ENCODE assay signal across 8 cellular contexts in the genomic region with DNA sequence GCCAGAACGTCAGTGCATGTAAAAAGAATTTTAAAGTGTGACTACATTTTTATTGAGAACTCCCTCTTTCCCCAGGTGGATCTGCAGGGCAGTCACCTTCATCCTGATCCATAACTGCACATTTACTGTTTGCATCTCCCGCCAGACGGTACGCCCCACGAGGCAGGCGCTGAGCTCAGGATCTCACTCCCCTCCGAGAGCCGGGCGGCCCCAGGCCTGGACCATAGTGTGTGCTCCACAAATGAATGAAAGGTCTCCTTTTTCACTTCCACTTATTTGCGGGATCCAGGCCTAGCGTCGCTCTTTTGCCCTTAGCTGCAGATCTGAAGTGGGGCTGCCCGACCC. TPM values are rescaled to one million over a fixed set of nuclear protein-coding genes. Genes with fewer than 3 reads are reported as not detected.
A peak's percentile ranks its signal among the peaks of the same experiment; 100 is the strongest.
DNase-seq lines count a peak whose midpoint lies in the region; ATAC-seq and TF ChIP-seq lines count a peak whose summit lies in the region.

No MANE protein-coding gene starts in this region.

- intact Hi-C loops in Calu3 (cut with micrococcal nuclease; ENCODE audit: unreplicated experiment) (no loop called here), lower leg skin (cut with DNase I; ENCODE audit: low total_unique reads) (no loop called here)

- H3K27me3 Mint-ChIP-seq in Calu3 (ENCODE audit: unreplicated experiment): no peaks in the 10 kb centered on the region
- H3K27me3 Mint-ChIP-seq in stimulated activated naive CD8-positive, alpha-beta T cell treated with anti-CD3 and anti-CD28 coated beads, Interleukin-15, amount 100 ng/mL, for 72 hours: no peaks in the 10 kb centered on the region

- H3K27ac Mint-ChIP-seq in Calu3 (ENCODE audit: unreplicated experiment): peak overlapping the region; percentile 94
- H3K27ac Mint-ChIP-seq in stimulated activated naive CD8-positive, alpha-beta T cell treated with anti-CD3 and anti-CD28 coated beads, Interleukin-15, amount 100 ng/mL, for 72 hours: peak overlapping the region; percentile 93 to 94

- H3K4me3 Mint-ChIP-seq in Calu3 (ENCODE audit: low read depth, unreplicated experiment): peak overlapping the region; percentile 99
- H3K4me3 Mint-ChIP-seq in stimulated activated naive CD8-positive, alpha-beta T cell treated with anti-CD3 and anti-CD28 coated beads, Interleukin-15, amount 100 ng/mL, for 72 hours: peak overlapping the region; percentile 87 to 90

- H3K4me3 ChIP-seq in choroid plexus epithelial cell (ENCODE audit: low read depth, low read length) (peak overlapping the region; percentile 99), lower leg skin (ENCODE audit: low read depth, poor library complexity, severe bottlenecking) (peak overlapping the region; percentile 76)

- TF ChIP-seq CTCF in Calu3 (IDR thresholded peaks at IDR 0.05; ENCODE audit: unreplicated experiment) (no peak), choroid plexus epithelial cell (conservative IDR thresholded peaks at IDR 0.05; ENCODE audit: low read depth, low read length) (no peak), lower leg skin (IDR thresholded peaks at IDR 0.05) (no peak)

- no peaks in the 10 kb centered on the region for H3K9me3 Mint-ChIP-seq in Calu3 (ENCODE audit: low read depth, unreplicated experiment)
- H3K9me3 Mint-ChIP-seq in stimulated activated naive CD8-positive, alpha-beta T cell treated with anti-CD3 and anti-CD28 coated beads, Interleukin-15, amount 100 ng/mL, for 72 hours: no peaks in the 10 kb centered on the region

- 1 to 2% methylated on average over 13 of the region's 13 CpGs for WGBS in lower leg skin, 2 donors

- CTCF ChIA-PET in Calu3 (lab: Charles Lee): interaction anchor here (0.7 to 0.9 kb wide), 2 partner anchors 261 to 277 kb away, joined by 4 to 5 read pairs; no protein-coding TSS in a partner anchor

- BruUV-seq in Calu3 (replicated peaks; lab: Mats Ljungman, UMichigan): no TSS peak

- H3K36me3 Mint-ChIP-seq in Calu3 (ENCODE audit: insufficient read depth, unreplicated experiment): peaks cover 65% of the 10 kb centered on the region

- DNase-seq in Calu3 (peak; percentile 24), SK-MEL-5 (ENCODE audit: low read depth, low spot score) (peak; percentile 49), choroid plexus epithelial cell (ENCODE audit: low read depth) (peak; percentile 42), lower leg skin (ENCODE audit: low spot score in 2 of 2) (no peak), globus pallidus (ENCODE audit: low spot score) (no peak)
- DNase-seq in stimulated activated naive CD8-positive, alpha-beta T cell treated with anti-CD3 and anti-CD28 coated beads, Interleukin-15, amount 100 ng/mL, for 72 hours: peak in 1 of 2 donors; percentile 31

- in situ Hi-C loops in SK-MEL-5 (cut with HindIII; ENCODE audit: low pct_unique_long_range_greater_than_20kb, low sequenced_read_pairs): no loop called here

- no peak for TF ChIP-seq POLR2A in lower leg skin (IDR thresholded peaks at IDR 0.05)

- ATAC-seq in GM19395 (IDR thresholded peaks at IDR 0.05; ENCODE audit: unreplicated experiment): peak; percentile 31
- ATAC-seq in HG03354 (IDR thresholded peaks at IDR 0.05; ENCODE audit: poor library complexity, severe bottlenecking, unreplicated experiment): peak; percentile 49
- peak; percentile 65 for ATAC-seq in stimulated activated naive CD8-positive, alpha-beta T cell treated with anti-CD3 and anti-CD28 coated beads, Interleukin-15, amount 100 ng/mL, for 72 hours

- H3K4me1 Mint-ChIP-seq in Calu3 (ENCODE audit: low read depth, unreplicated experiment): peaks cover 23% of the 10 kb centered on the region
- H3K4me1 Mint-ChIP-seq in stimulated activated naive CD8-positive, alpha-beta T cell treated with anti-CD3 and anti-CD28 coated beads, Interleukin-15, amount 100 ng/mL, for 72 hours: peaks cover 44% of the 10 kb centered on the region

RNA-seq across cellular contexts. Expression of gene DROSHA, which starts 0.4 kb away (rescaled TPM):
- 72.5 and 79.3 TPM in 2 replicates for total RNA-seq in Calu3 (2022)
- total RNA-seq in SK-MEL-5 (2014; rRNA removed; shearing (Covaris generic)): 57.4 and 74.9 TPM in 2 replicates
- 60.6 and 87.4 TPM in 2 replicates for polyA plus RNA-seq in SK-MEL-5 (2015; cell fraction: cytosol; rRNA removed)
- 226 and 227 TPM in 2 replicates for polyA plus RNA-seq in SK-MEL-5 (2015; cell fraction: nucleus; rRNA removed)
- 10 to 100 TPM; 21.7 to 59.2 (median 37.3) TPM for total RNA-seq in lower leg skin

RNA-seq across cellular contexts. Expression of gene C5orf22, which starts 0.6 kb away (rescaled TPM):
- total RNA-seq in Calu3 (2022) (25.2 and 27.9 TPM in 2 replicates), lower leg skin (10 to 100 TPM in 3 of 4 donors, 1 to 10 TPM in 1; 8.9 to 15.6 (median 12.2) TPM)
- total RNA-seq in SK-MEL-5 (2014; rRNA removed; shearing (Covaris generic)): 107 and 110 TPM in 2 replicates
- polyA plus RNA-seq in SK-MEL-5 (2015; cell fraction: cytosol; rRNA removed): 86.1 and 114 TPM in 2 replicates
- 75.7 and 107 TPM in 2 replicates for polyA plus RNA-seq in SK-MEL-5 (2015; cell fraction: nucleus; rRNA removed)

Comparison
In these comparisons a context has a peak if more than half of its experiments do, and no peak if none do; other contexts are left out.
1. DNase-seq: peak in Calu3 (single experiment), SK-MEL-5 (single experiment) and choroid plexus epithelial cell (single experiment); none in lower leg skin (0 of 2) and globus pallidus (single experiment).
2. Peak in every context shown above with its lines, with median percentiles within 50 percentile points of each other: ATAC-seq.